ENCODE assay signal across 26 cellular contexts in the genomic region with DNA sequence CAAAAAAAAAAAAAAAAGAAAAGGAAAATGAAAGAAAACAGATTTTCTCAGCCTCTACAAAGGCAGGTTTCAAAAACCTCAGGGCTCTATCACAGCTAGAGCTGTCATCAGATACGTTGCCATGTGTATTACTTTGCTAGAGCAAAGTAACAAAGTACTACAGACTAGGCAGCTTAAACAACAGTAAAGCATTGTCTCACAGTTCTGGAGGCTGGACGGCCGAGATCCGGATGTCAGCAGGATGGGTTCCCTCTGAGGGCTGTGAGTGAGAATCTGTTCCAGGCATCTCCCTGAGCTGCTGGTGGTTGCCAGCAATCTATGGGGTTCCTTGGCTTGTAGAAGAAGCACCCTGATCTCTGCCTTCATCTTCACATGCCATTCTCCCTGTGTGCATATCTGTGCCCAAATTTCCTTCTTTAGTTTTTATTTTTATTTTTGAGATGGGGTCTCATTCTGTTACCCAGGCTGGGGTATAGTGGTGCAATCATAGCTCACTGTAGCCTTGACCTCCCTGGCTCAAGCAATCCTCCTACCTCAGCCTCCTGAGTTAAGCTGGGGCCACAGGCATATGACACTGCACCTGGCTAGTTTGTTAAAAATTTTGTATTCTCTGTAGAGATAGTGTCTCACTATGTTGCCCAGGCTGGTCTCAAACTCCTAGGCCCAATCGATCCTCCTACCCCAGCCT. TPM values are rescaled to one million over a fixed set of nuclear protein-coding genes. Genes with fewer than 3 reads are reported as not detected.
A peak's percentile ranks its signal among the peaks of the same experiment; 100 is the strongest.
DNase-seq lines count a peak whose midpoint lies in the region; ATAC-seq, FAIRE-seq and TF ChIP-seq lines count a peak whose summit lies in the region.
"Had no signal": no experiment of that assay in that cellular context is flagged by ENCODE, and none has a peak within 500 bp of the region (broad histone marks: within the 10 kb centered on the region; RNA-seq: fewer than 3 reads in every experiment).

No MANE protein-coding gene starts in this region.

- H3K4me1 ChIP-seq in HepG2 (ENCODE audit: insufficient read depth, low read length) (peaks cover 93% of the 10 kb centered on the region), right lobe of liver (no peaks in the 10 kb centered on the region)
- H3K4me1 ChIP-seq: SJCRH30 had no signal

- no peaks in the 10 kb centered on the region for H3K9me3 ChIP-seq in HepG2 (ENCODE audit: low read length)
- H3K9me3 ChIP-seq in right lobe of liver = no peaks in the 10 kb centered on the region
- H3K9me3 ChIP-seq: body of pancreas, colonic mucosa, mucosa of descending colon, neutrophil, SJCRH30, spleen, upper lobe of left lung had no signal

- H3K27me3 ChIP-seq in HepG2 (ENCODE audit: control insufficient read depth in 1 of 2, insufficient read depth in 2 of 2, low read length in 2 of 2) = no peaks in the 10 kb centered on the region
- no peaks in the 10 kb centered on the region for H3K27me3 ChIP-seq in right lobe of liver
- peaks cover 11% of the 10 kb centered on the region for H3K27me3 ChIP-seq in brain microvascular endothelial cell (replicated peaks)
- H3K27me3 ChIP-seq: body of pancreas, colonic mucosa, upper lobe of left lung had no signal

- peak overlapping the region; percentile 50 for H3K9ac ChIP-seq in HepG2 (ENCODE audit: insufficient read depth, low read depth, low read length)
- H3K9ac ChIP-seq: KMS-11 had no signal

- TF ChIP-seq EP300 in HepG2 (IDR thresholded peaks at IDR 0.05; ENCODE audit: low read depth in 2 of 2, low read length in 2 of 2) (peak in 1 of 2 experiments; percentile 53; a peak in 2 of 4 replicates), HepG2 (CRISPR knock-in tag; IDR thresholded peaks at IDR 0.05; ENCODE audit: borderline replicate concordance) (no peak)

- peak overlapping the region; percentile 75 for H3K27ac ChIP-seq in HepG2 (ENCODE audit: extremely low read length, insufficient read depth, low read length)
- H3K27ac ChIP-seq in right lobe of liver = no peak overlapping the region
- no peak overlapping the region for H3K27ac ChIP-seq in brain microvascular endothelial cell
- H3K27ac ChIP-seq: body of pancreas, colonic mucosa, KMS-11, neutrophil, SJCRH30, upper lobe of left lung had no signal

- H3K9me3 Mint-ChIP-seq in central memory CD8-positive, alpha-beta T cell = no peaks in the 10 kb centered on the region
- H3K9me3 Mint-ChIP-seq in stimulated activated effector memory CD8-positive, alpha-beta T cell treated with anti-CD3 and anti-CD28 coated beads, Interleukin-12 subunit alpha, Interleukin-12 subunit beta, amount 100 ng/mL, for 72 hours = no peaks in the 10 kb centered on the region
- H3K9me3 Mint-ChIP-seq: activated naive CD8-positive, alpha-beta T cell treated with anti-CD3 and anti-CD28 coated beads for 36 hours; HFFc6 had no signal

- H2AFZ ChIP-seq in HepG2 (ENCODE audit: low read length) = no peak overlapping the region

- POLR2A ChIA-PET in HepG2 (lab: Yijun Ruan, JAX) = interaction anchor here (0.7 to 1.6 kb wide), 3 partner anchors 27 to 49 kb away, joined by 3 to 12 read pairs (median 7); a partner anchor contains a TSS

- no TSS peak for BruUV-seq in HepG2 (replicated peaks; lab: Mats Ljungman, UMichigan)

- in situ Hi-C loops in HepG2 (cut with HindIII; ENCODE audit: extremely low pct_ligation_motif_present, low pct_unique_long_range_greater_than_20kb) (no loop called here), SK-MEL-5 (cut with HindIII; ENCODE audit: low pct_unique_long_range_greater_than_20kb, low sequenced_read_pairs) (no loop called here), brain microvascular endothelial cell (cut with HindIII; ENCODE audit: low pct_ligation_motif_present, low sequenced_read_pairs) (no loop called here)

- H3K4me1 Mint-ChIP-seq in central memory CD8-positive, alpha-beta T cell = peaks cover 49% of the 10 kb centered on the region
- H3K4me1 Mint-ChIP-seq in stimulated activated effector memory CD8-positive, alpha-beta T cell treated with anti-CD3 and anti-CD28 coated beads, Interleukin-12 subunit alpha, Interleukin-12 subunit beta, amount 100 ng/mL, for 72 hours = peaks cover 50% of the 10 kb centered on the region

- TF ChIP-seq CTCF in HepG2 (CRISPR knock-in tag; IDR thresholded peaks at IDR 0.05) (no peak), right lobe of liver (IDR thresholded peaks at IDR 0.05) (no peak), brain microvascular endothelial cell (IDR thresholded peaks at IDR 0.05; ENCODE audit: low read depth, low read length, missing control alignments) (no peak)

- peak; percentile 86 for DNase-seq in HepG2 (ENCODE audit: low spot score)
- no peak for DNase-seq in right lobe of liver
- peak; percentile 95 for DNase-seq in SK-MEL-5 (ENCODE audit: low read depth, low spot score)
- no peak for DNase-seq in central memory CD8-positive, alpha-beta T cell (ENCODE audit: low spot score in 2 of 2)
- DNase-seq in stimulated activated effector memory CD8-positive, alpha-beta T cell treated with anti-CD3 and anti-CD28 coated beads, Interleukin-12 subunit alpha, Interleukin-12 subunit beta, amount 100 ng/mL, for 72 hours (ENCODE audit: low spot score in 2 of 2) = no peak
- no peak for DNase-seq in SHP77 (lab: John Stamatoyannopoulos, UW)
- DNase-seq in brain microvascular endothelial cell = no peak
- DNase-seq: activated CD4-positive, CD25-positive, alpha-beta regulatory T cell; activated naive CD8-positive, alpha-beta T cell treated with anti-CD3 and anti-CD28 coated beads for 36 hours; body of pancreas; colonic mucosa; DMS79; HFFc6; mucosa of descending colon; NCI-H2029 treated with DMSO at 0.1 percent for 48 hours; NCI-H446; SJCRH30; spleen; stimulated activated CD4-positive, alpha-beta T cell treated with anti-CD3 and anti-CD28 coated beads, Interleukin-4, amount 100 ng/mL, for 24 hours; upper lobe of left lung had no signal

- intact Hi-C loops in HepG2 (cut with micrococcal nuclease; ENCODE audit: unreplicated experiment) (no loop called here), right lobe of liver (cut with DNase I) (no loop called here)

- TF ChIP-seq RAD21 in HepG2 (CRISPR knock-in tag; IDR thresholded peaks at IDR 0.05) = no peak

- no peaks in the 10 kb centered on the region for H3K27me3 Mint-ChIP-seq in central memory CD8-positive, alpha-beta T cell
- H3K27me3 Mint-ChIP-seq: activated naive CD8-positive, alpha-beta T cell treated with anti-CD3 and anti-CD28 coated beads for 36 hours had no signal

- H3K4me2 ChIP-seq in HepG2 (ENCODE audit: low read depth, low read length) = peak overlapping the region; percentile 50
- H3K4me2 ChIP-seq: KMS-11 had no signal

- H3K79me2 ChIP-seq in HepG2 (ENCODE audit: insufficient read depth, low read length) = no peaks in the 10 kb centered on the region

- H3K27ac Mint-ChIP-seq in central memory CD8-positive, alpha-beta T cell (ENCODE audit: low read depth) = peak overlapping the region; percentile 83
- peak overlapping the region; percentile 78 for H3K27ac Mint-ChIP-seq in stimulated activated effector memory CD8-positive, alpha-beta T cell treated with anti-CD3 and anti-CD28 coated beads, Interleukin-12 subunit alpha, Interleukin-12 subunit beta, amount 100 ng/mL, for 72 hours
- H3K27ac Mint-ChIP-seq: activated naive CD8-positive, alpha-beta T cell treated with anti-CD3 and anti-CD28 coated beads for 36 hours; HFFc6 had no signal

- ATAC-seq in HepG2 (peak; percentile 63), right lobe of liver (no peak), HG02588 (IDR thresholded peaks at IDR 0.05; ENCODE audit: unreplicated experiment) (no peak)
- no peak for ATAC-seq in central memory CD8-positive, alpha-beta T cell (replicated peaks; ENCODE audit: extremely low read depth, poor library complexity, severe bottlenecking)
- ATAC-seq in stimulated activated effector memory CD8-positive, alpha-beta T cell treated with anti-CD3 and anti-CD28 coated beads, Interleukin-12 subunit alpha, Interleukin-12 subunit beta, amount 100 ng/mL, for 72 hours = no peak
- ATAC-seq: body of pancreas, mucosa of descending colon had no signal

- H3K4me3 ChIP-seq in HepG2 (replicated peaks in 1 of 3; ENCODE audit: insufficient read depth in 1 of 3, low read depth in 2 of 3, low read length in 3 of 3) (no peak overlapping the region; a peak in 1 of 6 replicates), right lobe of liver (no peak overlapping the region), brain microvascular endothelial cell (ENCODE audit: low read depth, low read length) (no peak overlapping the region)
- H3K4me3 ChIP-seq: body of pancreas, colonic mucosa, mucosa of descending colon, SJCRH30, spleen, upper lobe of left lung had no signal

- CTCF ChIA-PET in HepG2 (lab: Yijun Ruan, JAX; ENCODE audit: low intra/inter-chr PET ratio, low total read pairs) = no interaction called here

- 14% methylated on average over 2 of the region's 5 CpGs for WGBS in HepG2 (ENCODE audit: low lambda C conversion rate)
- 78% methylated on average over 5 of the region's 5 CpGs for WGBS in right lobe of liver (ENCODE audit: insufficient coverage, low coverage, low lambda C conversion rate, missing lambda C conversion rate)

- H4K20me1 ChIP-seq in HepG2 (ENCODE audit: insufficient read depth, low read length) = no peaks in the 10 kb centered on the region

- FAIRE-seq in HepG2 (lab: Jason Lieb, UNC) = peak; percentile 95
- FAIRE-seq: endometrium, GM12892, GM19239 had no signal

- TF ChIP-seq POLR2A in HepG2 (IDR thresholded peaks at IDR 0.05; ENCODE audit: insufficient read depth in 1 of 2, low read depth in 2 of 2, low read length in 2 of 2) = no peak
- TF ChIP-seq POLR2A in right lobe of liver (IDR thresholded peaks at IDR 0.05) = no peak

- H3K36me3 ChIP-seq in HepG2 (replicated peaks in 1 of 2; ENCODE audit: control insufficient read depth in 1 of 2, insufficient read depth in 2 of 2, low read length in 2 of 2) = no peaks in the 10 kb centered on the region
- H3K36me3 ChIP-seq in right lobe of liver = no peaks in the 10 kb centered on the region
- H3K36me3 ChIP-seq in brain microvascular endothelial cell (replicated peaks) = no peaks in the 10 kb centered on the region
- H3K36me3 ChIP-seq: colonic mucosa, neutrophil, SJCRH30, spleen, upper lobe of left lung had no signal

- H3K36me3 Mint-ChIP-seq in central memory CD8-positive, alpha-beta T cell (ENCODE audit: insufficient read depth) = peaks cover 11% of the 10 kb centered on the region
- H3K36me3 Mint-ChIP-seq in stimulated activated effector memory CD8-positive, alpha-beta T cell treated with anti-CD3 and anti-CD28 coated beads, Interleukin-12 subunit alpha, Interleukin-12 subunit beta, amount 100 ng/mL, for 72 hours = peaks cover 14% of the 10 kb centered on the region
- H3K36me3 Mint-ChIP-seq: activated naive CD8-positive, alpha-beta T cell treated with anti-CD3 and anti-CD28 coated beads for 36 hours had no signal

- H3K4me3 Mint-ChIP-seq in central memory CD8-positive, alpha-beta T cell = peak overlapping the region; percentile 25
- peak overlapping the region; percentile 45 for H3K4me3 Mint-ChIP-seq in stimulated activated effector memory CD8-positive, alpha-beta T cell treated with anti-CD3 and anti-CD28 coated beads, Interleukin-12 subunit alpha, Interleukin-12 subunit beta, amount 100 ng/mL, for 72 hours
- H3K4me3 Mint-ChIP-seq: activated naive CD8-positive, alpha-beta T cell treated with anti-CD3 and anti-CD28 coated beads for 36 hours; HFFc6 had no signal

RNA-seq across cellular contexts. Expression of a gene that starts 48.9 kb away (rescaled TPM):
- total RNA-seq in HepG2 (2016; rRNA removed; fragmentation: Illumina TruSeq; extraction: Trizol) (10.8 and 15.0 TPM in 2 replicates), right lobe of liver (10 to 100 TPM in 1 of 6 experiments, 1 to 10 TPM in 5; 3.7 to 10.7 (median 6.8) TPM)
- total RNA-seq in HepG2 (2016; cell fraction: cytosol; rRNA removed; fragmentation: Illumina TruSeq; extraction: Trizol; ENCODE audit: low read depth) = 1.8 and 2.0 TPM in 2 replicates
- 10.8 and 15.2 TPM in 2 replicates for total RNA-seq in HepG2 (2016; cell fraction: insoluble cytoplasmic fraction; rRNA removed; fragmentation: Illumina TruSeq; extraction: Trizol)
- 3.6 and 4.1 TPM in 2 replicates for total RNA-seq in HepG2 (2016; cell fraction: membrane; rRNA removed; fragmentation: Illumina TruSeq; extraction: Trizol)
- total RNA-seq in HepG2 (2016; cell fraction: nucleus; rRNA removed; fragmentation: Illumina TruSeq; extraction: Trizol) = 20.9 and 24.0 TPM in 2 replicates
- polyA plus RNA-seq in HepG2 (2011; rRNA removed) = 15.7 and 16.8 TPM in 2 replicates
- 8.4 and 9.9 TPM in 2 replicates for polyA plus RNA-seq in HepG2 (2011; cell fraction: cytosol; rRNA removed)
- polyA plus RNA-seq in HepG2 (2011; cell fraction: nucleus; rRNA removed) = 61.8 and 62.8 TPM in 2 replicates
- 16.1 and 18.5 TPM in 2 replicates for polyA plus RNA-seq in HepG2 (2012)
- polyA plus RNA-seq in HepG2 (2016; cell fraction: cytosol; fragmentation: Illumina TruSeq; extraction: Trizol; ENCODE audit: low read depth) = 0.14 and 0.46 TPM in 2 replicates
- polyA plus RNA-seq in HepG2 (2016; cell fraction: insoluble cytoplasmic fraction; fragmentation: Illumina TruSeq; extraction: Trizol; ENCODE audit: low read depth) = 7.0 and 7.1 TPM in 2 replicates
- polyA plus RNA-seq in HepG2 (2016; cell fraction: membrane; fragmentation: Illumina TruSeq; extraction: Trizol; ENCODE audit: low read depth) = 1.5 and 1.6 TPM in 2 replicates
- polyA plus RNA-seq in HepG2 (2016; cell fraction: nucleus; fragmentation: Illumina TruSeq; extraction: Trizol; ENCODE audit: insufficient read depth, low read depth) = 19.4 and 21.7 TPM in 2 replicates
- polyA minus RNA-seq in HepG2 (2011; rRNA and poly(A)+ RNA removed; ENCODE audit: low replicate concordance) = 4.4 and 44.0 TPM in 2 replicates
- 30.4 and 36.9 TPM in 2 replicates for polyA minus RNA-seq in HepG2 (2011; cell fraction: cytosol; rRNA and poly(A)+ RNA removed)
- 140 TPM in 2 replicates for polyA minus RNA-seq in HepG2 (2011; cell fraction: nucleus; rRNA and poly(A)+ RNA removed)
- 5.3 and 9.0 TPM in 2 replicates for total RNA-seq in SK-MEL-5 (2014; rRNA removed; shearing (Covaris generic))
- 3.6 and 5.3 TPM in 2 replicates for polyA plus RNA-seq in SK-MEL-5 (2015; cell fraction: cytosol; rRNA removed)
- polyA plus RNA-seq in SK-MEL-5 (2015; cell fraction: nucleus; rRNA removed) = 11.1 and 15.4 TPM in 2 replicates

Comparison
In these comparisons a context has a peak if more than half of its experiments do, and no peak if none do; other contexts are left out.
1. DNase-seq: peak in HepG2 (single experiment) and SK-MEL-5 (single experiment); none in right lobe of liver (0 of 3), central memory CD8-positive, alpha-beta T cell (0 of 2), stimulated activated effector memory CD8-positive, alpha-beta T cell treated with anti-CD3 and anti-CD28 coated beads, Interleukin-12 subunit alpha, Interleukin-12 subunit beta, amount 100 ng/mL, for 72 hours (0 of 2), SHP77 (0 of 2) and brain microvascular endothelial cell (single experiment).